In the genomic region with DNA sequence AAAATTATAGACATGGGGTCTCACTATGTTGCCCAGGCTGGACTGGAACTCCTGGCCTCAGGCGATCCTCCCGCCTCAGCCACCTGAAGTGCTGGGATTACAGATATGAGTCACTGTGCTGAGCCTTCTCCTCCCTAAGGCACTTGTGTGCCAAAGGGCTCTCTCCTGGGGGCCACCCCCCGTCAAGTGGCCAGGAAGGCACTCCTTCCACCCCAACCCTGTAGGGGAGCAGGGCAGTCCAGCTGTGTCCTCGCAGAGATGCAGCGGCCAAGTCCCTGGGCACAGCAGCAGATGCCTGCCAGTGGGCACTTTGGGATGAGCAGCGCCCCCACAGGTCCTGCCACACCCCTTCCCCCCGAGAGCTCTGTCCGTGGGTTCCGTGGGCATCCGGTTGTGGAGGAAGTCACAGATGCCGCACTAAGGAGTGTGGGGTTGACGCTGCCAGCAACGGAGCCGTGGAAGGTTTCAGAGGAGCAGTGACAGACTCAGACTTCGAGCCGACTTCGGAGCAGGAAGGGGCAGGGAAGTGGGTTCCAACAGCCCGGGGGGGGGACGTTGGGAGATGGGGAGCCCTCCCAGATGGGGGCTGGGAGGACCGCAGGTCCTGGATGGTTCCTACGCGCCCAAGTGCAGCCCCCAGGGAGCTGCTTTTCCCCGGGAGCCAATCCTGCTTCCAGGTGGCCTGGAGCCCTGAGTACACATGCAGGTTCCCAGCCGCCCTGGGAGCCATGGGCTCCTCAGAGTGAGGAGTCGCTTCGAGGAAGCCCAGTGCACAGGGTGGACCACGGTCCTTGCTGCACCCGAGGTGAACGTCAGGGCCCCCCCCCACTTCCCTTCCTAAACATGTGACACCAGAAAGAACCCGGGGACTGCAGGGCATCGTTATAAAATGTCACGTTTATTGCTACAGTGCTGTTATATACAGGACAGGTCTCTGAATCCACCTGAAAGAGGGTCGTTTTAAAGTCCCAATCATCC, we compare ENCODE assay signal across 11 cellular contexts. TPM values are rescaled to one million over a fixed set of nuclear protein-coding genes. Genes with fewer than 3 reads are reported as not detected.
DNase-seq lines count a peak whose midpoint lies in the region; ATAC-seq, FAIRE-seq and TF ChIP-seq lines count a peak whose summit lies in the region.
"Had no signal": no experiment of that assay in that cellular context is flagged by ENCODE, and none has a peak within 500 bp of the region (broad histone marks: within the 10 kb centered on the region; RNA-seq: fewer than 3 reads in every experiment).

No MANE protein-coding gene starts in this region.

- TF ChIP-seq CTCF in HCT116 (IDR thresholded peaks at IDR 0.05 in 2 of 3, conservative IDR thresholded peaks at IDR 0.05 in 1 of 3; ENCODE audit: borderline replicate concordance in 1 of 3, insufficient read depth in 1 of 3, low read depth in 2 of 3, low read length in 2 of 3) (no peak), kidney (IDR thresholded peaks at IDR 0.05; ENCODE audit: borderline replicate concordance, extremely low read depth, insufficient read depth) (no peak)

- ATAC-seq in HCT116 = peak; percentile 2; the same call in 1 of the 2 replicates

- no peak for TF ChIP-seq POLR2A in HCT116 (IDR thresholded peaks at IDR 0.05; ENCODE audit: borderline replicate concordance, extremely low read depth, insufficient read depth, insufficient read length)

- BruUV-seq in HCT116 (replicated peaks; lab: Mats Ljungman, UMichigan) = no TSS peak

- H3K4me2 ChIP-seq in HCT116 (ENCODE audit: low read length) = peak overlapping the region; percentile 18

- H3K36me3 ChIP-seq in HCT116 (ENCODE audit: control insufficient read depth in 1 of 2, insufficient read depth in 2 of 2, low read length in 2 of 2) = peaks cover 7 to 16% of the 10 kb centered on the region in 2 experiments; a peak in 3 of 4 replicates
- H3K36me3 ChIP-seq in kidney (ENCODE audit: control insufficient read depth in 1 of 2, insufficient read depth in 2 of 2, low read length in 2 of 2) = peaks cover 3 to 4% of the 10 kb centered on the region in 2 donors

- H3K27me3 ChIP-seq in HCT116 (ENCODE audit: insufficient read depth, low read length) = no peaks in the 10 kb centered on the region
- H3K27me3 ChIP-seq: dorsolateral prefrontal cortex, right atrium auricular region had no signal

- H3K4me1 ChIP-seq in HCT116 (ENCODE audit: control insufficient read depth in 1 of 2, insufficient read depth in 2 of 2, low read length in 2 of 2) (peaks cover 9 to 35% of the 10 kb centered on the region in 2 experiments; a peak in 3 of 4 replicates), kidney (ENCODE audit: control insufficient read depth in 1 of 2, insufficient read depth in 1 of 2, low read depth in 1 of 2, low read length in 2 of 2) (peaks cover 3 to 9% of the 10 kb centered on the region in 2 donors)

- RAD21 ChIA-PET in HCT116 (lab: Charles Lee; ENCODE audit: low non-redundant PET in 1 of 2, low total read pairs in 2 of 2, uncharacterized antibody in 2 of 2, unreplicated experiment in 2 of 2) = no interaction called here

- peaks cover 41% of the 10 kb centered on the region for H3K4me1 Mint-ChIP-seq in activated CD4-positive, alpha-beta memory T cell treated with anti-CD3 and anti-CD28 coated beads for 36 hours (ENCODE audit: low read depth)

- peaks cover 15% of the 10 kb centered on the region for H3K79me2 ChIP-seq in HCT116 (ENCODE audit: insufficient read depth, low read length)

- H2AFZ ChIP-seq in HCT116 (ENCODE audit: low read depth, low read length, poor library complexity, severe bottlenecking) = no peak overlapping the region

- H3K4me3 Mint-ChIP-seq in activated CD4-positive, alpha-beta memory T cell treated with anti-CD3 and anti-CD28 coated beads for 36 hours = no peak overlapping the region

- intact Hi-C loops in HCT116 (cut with micrococcal nuclease) = loop anchor here (10.0 kb wide), 1 partner anchor 206 kb away; the partner anchor contains the start of gene ATP8B3
- intact Hi-C loops in activated CD4-positive, alpha-beta memory T cell treated with anti-CD3 and anti-CD28 coated beads for 36 hours (cut with micrococcal nuclease) = loop anchor here (5.0 to 10.0 kb wide), 2 partner anchors 64 to 486 kb away; partner anchors contain the start of genes IZUMO4 and MOB3A
- intact Hi-C loops in kidney (cut with DNase I) = no loop called here

- POLR2A ChIA-PET in HCT116 (lab: Charles Lee) = no interaction called here
- POLR2A ChIA-PET in activated CD4-positive, alpha-beta memory T cell treated with anti-CD3 and anti-CD28 coated beads for 36 hours (lab: Charles Lee) = interaction anchor here (0.5 kb wide), 1 partner anchor 45 kb away, joined by 3 read pairs; no protein-coding TSS in a partner anchor

- no peaks in the 10 kb centered on the region for H3K9me3 Mint-ChIP-seq in activated CD4-positive, alpha-beta memory T cell treated with anti-CD3 and anti-CD28 coated beads for 36 hours

- no peak overlapping the region for H3K4me3 ChIP-seq in HCT116 (replicated peaks in 1 of 2; ENCODE audit: low read depth in 1 of 2, low read length in 2 of 2)
- no peak overlapping the region for H3K4me3 ChIP-seq in kidney (ENCODE audit: low read length in 2 of 2)
- H3K4me3 ChIP-seq: dorsolateral prefrontal cortex, right atrium auricular region had no signal

- no peak for TF ChIP-seq RAD21 in HCT116 (IDR thresholded peaks at IDR 0.05; ENCODE audit: low read depth)

- CTCF ChIA-PET in HCT116 (lab: Charles Lee) = no interaction called here
- CTCF ChIA-PET in activated CD4-positive, alpha-beta memory T cell treated with anti-CD3 and anti-CD28 coated beads for 36 hours (lab: Charles Lee) = interaction anchor here (0.6 to 1.2 kb wide), 3 partner anchors 16 to 64 kb away, joined by 3 read pairs; no protein-coding TSS in a partner anchor

- H3K9me2 ChIP-seq in HCT116 (ENCODE audit: insufficient read depth) = no peaks in the 10 kb centered on the region

- no peak for FAIRE-seq in kidney (lab: Jason Lieb, UNC)

- H3K27me3 Mint-ChIP-seq in activated CD4-positive, alpha-beta memory T cell treated with anti-CD3 and anti-CD28 coated beads for 36 hours = no peaks in the 10 kb centered on the region

- peak overlapping the region; percentile 33 for H3K27ac Mint-ChIP-seq in activated CD4-positive, alpha-beta memory T cell treated with anti-CD3 and anti-CD28 coated beads for 36 hours

- H3K9ac ChIP-seq in HCT116 (ENCODE audit: low read length) = no peak overlapping the region
- no peak overlapping the region for H3K9ac ChIP-seq in kidney (ENCODE audit: low read length in 2 of 2)

- H4K20me1 ChIP-seq in HCT116 (ENCODE audit: insufficient read depth) = no peaks in the 10 kb centered on the region

- H3K27ac ChIP-seq in HCT116 (ENCODE audit: low read depth, low read length) = peak overlapping the region; percentile 27; the same call in 1 of the 2 replicates
- no peak overlapping the region for H3K27ac ChIP-seq in kidney (ENCODE audit: low read depth in 2 of 2, low read length in 2 of 2)
- H3K27ac ChIP-seq: dorsolateral prefrontal cortex, right atrium auricular region had no signal

- peaks cover 9% of the 10 kb centered on the region for H3K36me3 Mint-ChIP-seq in activated CD4-positive, alpha-beta memory T cell treated with anti-CD3 and anti-CD28 coated beads for 36 hours

- H3K9me3 ChIP-seq in HCT116 (ENCODE audit: control insufficient read depth in 1 of 2, insufficient read depth in 1 of 2, low read depth in 1 of 2, low read length in 2 of 2) = no peaks in the 10 kb centered on the region
- no peaks in the 10 kb centered on the region for H3K9me3 ChIP-seq in kidney (ENCODE audit: control insufficient read depth in 1 of 2, low read length in 2 of 2)
- H3K9me3 ChIP-seq: right atrium auricular region had no signal

- DNase-seq in CD1c-positive myeloid dendritic cell (ENCODE audit: extremely low spot score) (peak; percentile 31), HCT116 (ENCODE audit: low read depth, low spot score) (no peak), kidney tubule cell (ENCODE audit: low spot score) (peak; percentile 12), NCI-H2107 treated with DMSO at 0.1 percent for 48 hours (lab: John Stamatoyannopoulos, UW; ENCODE audit: unreplicated experiment) (no peak), 8988T (no peak), pons (ENCODE audit: low spot score) (no peak), kidney (no peak)
- peak; percentile 33 for DNase-seq in activated CD4-positive, alpha-beta memory T cell treated with anti-CD3 and anti-CD28 coated beads for 36 hours
- DNase-seq: dorsolateral prefrontal cortex, NCI-H446 treated with DMSO at 0.1 percent for 48 hours had no signal

TF ChIP-seq in HCT116, 20 proteins besides CTCF, POLR2A, EP300 and RAD21:
- TF ChIP-seq ATF3 (IDR thresholded peaks at IDR 0.05) = no peak
- no peak for TF ChIP-seq CBX3 (IDR thresholded peaks at IDR 0.05; ENCODE audit: low read depth)

RNA-seq across cellular contexts. Expression of gene UQCR11, which starts 3.4 kb away (rescaled TPM):
- total RNA-seq in HCT116 (2021; ENCODE audit: unreplicated experiment) = 303 TPM
- 208 and 223 TPM in 2 replicates for polyA plus RNA-seq in HCT116 (2012)
- total RNA-seq in activated CD4-positive, alpha-beta memory T cell treated with anti-CD3 and anti-CD28 coated beads for 36 hours = 100 to 1,000 TPM; 266 to 277 TPM
- 200 TPM for total RNA-seq in kidney
- polyA plus RNA-seq in kidney (ENCODE audit: insufficient read depth, low read depth, low replicate concordance) = 777 TPM

RNA-seq across cellular contexts. Expression of gene MBD3, which starts 16.0 kb away (rescaled TPM):
- 85.7 TPM for total RNA-seq in HCT116 (2021; ENCODE audit: unreplicated experiment)
- polyA plus RNA-seq in HCT116 (2012) = 47.8 and 52.2 TPM in 2 replicates
- 10 to 100 TPM; 67.7 to 71.4 TPM for total RNA-seq in activated CD4-positive, alpha-beta memory T cell treated with anti-CD3 and anti-CD28 coated beads for 36 hours
- 62.5 TPM for total RNA-seq in kidney
- polyA plus RNA-seq in kidney (ENCODE audit: insufficient read depth, low read depth, low replicate concordance) = 76.1 TPM

RNA-seq across cellular contexts. Expression of gene MEX3D, which starts 40.6 kb away (rescaled TPM):
- 69.2 TPM for total RNA-seq in HCT116 (2021; ENCODE audit: unreplicated experiment)
- 18.0 and 20.6 TPM in 2 replicates for polyA plus RNA-seq in HCT116 (2012)
- 1 to 10 TPM; 6.0 to 6.1 TPM for total RNA-seq in activated CD4-positive, alpha-beta memory T cell treated with anti-CD3 and anti-CD28 coated beads for 36 hours
- total RNA-seq in kidney = 19.3 TPM
- polyA plus RNA-seq in kidney (ENCODE audit: insufficient read depth, low read depth, low replicate concordance) = 5.4 TPM

RNA-seq across cellular contexts. Expression of gene TCF3, which starts 43.7 kb away (rescaled TPM):
- total RNA-seq in HCT116 (2021; ENCODE audit: unreplicated experiment) (208 TPM), kidney (50.2 TPM)
- 151 and 165 TPM in 2 replicates for polyA plus RNA-seq in HCT116 (2012)
- 10 to 100 TPM; 88.9 to 95.5 TPM for total RNA-seq in activated CD4-positive, alpha-beta memory T cell treated with anti-CD3 and anti-CD28 coated beads for 36 hours
- 20.3 TPM for polyA plus RNA-seq in kidney (ENCODE audit: insufficient read depth, low read depth, low replicate concordance)

Comparison
In these comparisons a context has a peak if more than half of its experiments do, and no peak if none do; other contexts are left out.
1. DNase-seq: peak in CD1c-positive myeloid dendritic cell (single experiment), activated CD4-positive, alpha-beta memory T cell treated with anti-CD3 and anti-CD28 coated beads for 36 hours (single experiment) and kidney tubule cell (single experiment); none in HCT116 (single experiment), NCI-H2107 treated with DMSO at 0.1 percent for 48 hours (single experiment), 8988T (single experiment), pons (single experiment) and kidney (single experiment).